In genomic region chr13:39682310-39682709, GRCh38 we compare ENCODE assay signal across 19 cellular contexts. TPM values are rescaled to one million over a fixed set of nuclear protein-coding genes. Genes with fewer than 3 reads are reported as not detected.
DNase-seq lines count a peak whose midpoint lies in the region; ATAC-seq, FAIRE-seq and TF ChIP-seq lines count a peak whose summit lies in the region.
"Had no signal": no experiment of that assay in that cellular context is flagged by ENCODE, and none has a peak within 500 bp of the region (broad histone marks: within the 10 kb centered on the region; RNA-seq: fewer than 3 reads in every experiment).

No MANE protein-coding gene starts in this region.

- no peaks in the 10 kb centered on the region for H3K9me3 ChIP-seq in upper lobe of left lung
- H3K9me3 ChIP-seq: adrenal gland, esophagus muscularis mucosa, right atrium auricular region had no signal

- H3K4me3 ChIP-seq in upper lobe of left lung, result no peak overlapping the region
- H3K4me3 ChIP-seq: adrenal gland, esophagus muscularis mucosa, right atrium auricular region had no signal

- no peak overlapping the region for H3K27ac ChIP-seq in upper lobe of left lung
- H3K27ac ChIP-seq: adrenal gland, esophagus muscularis mucosa, right atrium auricular region, WERI-Rb-1 had no signal

- TF ChIP-seq POLR2A in upper lobe of left lung (IDR thresholded peaks at IDR 0.05), result no peak
- no peak for TF ChIP-seq POLR2A in GM12892 (IDR thresholded peaks at IDR 0.05; ENCODE audit: low read depth, low read length)

- peaks cover 0 to 39% (median 7%) of the 10 kb centered on the region in 4 donors for H3K36me3 ChIP-seq in upper lobe of left lung
- H3K36me3 ChIP-seq: WERI-Rb-1 had no signal

- 71 to 79% methylated on average over 2 of the region's 2 CpGs for WGBS in upper lobe of left lung, 2 donors

- ATAC-seq in GM21447 (IDR thresholded peaks at IDR 0.05; ENCODE audit: unreplicated experiment) (peak; percentile 51), HG02885 (IDR thresholded peaks at IDR 0.05; ENCODE audit: poor library complexity, unreplicated experiment) (peak; percentile 42), HG03565 (IDR thresholded peaks at IDR 0.05; ENCODE audit: unreplicated experiment) (peak; percentile 28), upper lobe of left lung (ENCODE audit: low FRiP score in 2 of 2) (no peak)
- ATAC-seq: activated CD8-positive, alpha-beta T cell treated with anti-CD3 and anti-CD28 coated beads, Interleukin-2, amount 10 ng/mL, durations not matched to agents 7 days and 5 days; Right ventricle myocardium inferior; stimulated activated naive CD8-positive, alpha-beta T cell treated with anti-CD3 and anti-CD28 coated beads, Interleukin-15, amount 100 ng/mL, for 72 hours had no signal

- TF ChIP-seq EP300 in upper lobe of left lung (IDR thresholded peaks at IDR 0.05), result no peak

- H3K27me3 ChIP-seq in upper lobe of left lung, result no peaks in the 10 kb centered on the region
- H3K27me3 ChIP-seq: adrenal gland, esophagus muscularis mucosa, right atrium auricular region had no signal

- peak; percentile 15 for FAIRE-seq in GM18507 (lab: Jason Lieb, UNC)
- no peak for FAIRE-seq in GM12892 (lab: Jason Lieb, UNC)

- TF ChIP-seq CTCF in upper lobe of left lung (IDR thresholded peaks at IDR 0.05), result no peak

- H3K4me1 ChIP-seq in upper lobe of left lung, result no peaks in the 10 kb centered on the region
- H3K4me1 ChIP-seq: adrenal gland, esophagus muscularis mucosa, right atrium auricular region had no signal

- DNase-seq in GM18507 (ENCODE audit: extremely low spot score, insufficient read length, low read depth), result no peak
- no peak for DNase-seq in upper lobe of left lung
- DNase-seq in GM12892 (ENCODE audit: insufficient read length), result no peak
- DNase-seq in activated naive CD4-positive, alpha-beta T cell treated with Interleukin-2 at 50 U/mL for 16 hours, result no peak
- DNase-seq in OCI-M2 (lab: John Stamatoyannopoulos, UW; ENCODE audit: unreplicated experiment), result no peak
- DNase-seq: ACHN; activated CD8-positive, alpha-beta T cell treated with anti-CD3 and anti-CD28 coated beads, Interleukin-2, amount 10 ng/mL, durations not matched to agents 7 days and 5 days; adrenal gland; caudate nucleus; NCI-H2029; NCI-H446 treated with DMSO at 0.1 percent for 48 hours; stimulated activated naive CD8-positive, alpha-beta T cell treated with anti-CD3 and anti-CD28 coated beads, Interleukin-15, amount 100 ng/mL, for 72 hours; WERI-Rb-1 had no signal

RNA-seq across cellular contexts. Expression of gene COG6, which starts 26.8 kb away (rescaled TPM):
- 10 to 100 TPM; 10.3 to 37.5 (median 17.2) TPM for total RNA-seq in upper lobe of left lung
- polyA plus RNA-seq in GM12892 (2012; ENCODE audit: missing spikeins), result 17.1 TPM

Comparison
In these comparisons a context has a peak if more than half of its experiments do, and no peak if none do; other contexts are left out.
1. ATAC-seq: peak in GM21447 (single experiment), HG02885 (single experiment) and HG03565 (single experiment); none in upper lobe of left lung (0 of 2).